Comparison of ENCODE assay signal across 1 cellular context in the genomic region with DNA sequence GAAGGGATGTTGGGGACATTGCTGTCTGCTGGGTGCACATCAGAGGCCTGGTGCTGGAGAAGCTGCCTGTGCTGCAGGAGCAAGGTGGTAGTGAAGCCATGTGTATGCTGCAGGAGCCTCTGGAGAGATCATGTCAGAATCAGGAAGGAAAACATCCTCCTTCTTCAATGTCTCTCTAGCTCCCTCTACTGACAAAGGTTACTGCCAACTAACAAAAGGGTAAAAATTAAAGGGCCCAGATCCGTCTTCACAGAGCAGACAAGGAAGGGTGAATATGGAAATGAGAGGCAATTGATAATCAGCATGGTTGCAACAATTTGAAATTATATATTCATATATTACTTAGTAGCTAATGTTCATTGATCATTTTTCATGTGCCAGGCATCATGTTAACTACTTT.
TF ChIP-seq lines count a peak whose summit lies in the region.

No MANE protein-coding gene starts in this region.

TF ChIP-seq in GM23338, 12 proteins besides CTCF, POLR2A, EP300 and RAD21 (continued from another document):
- TF ChIP-seq, protein P1, sequence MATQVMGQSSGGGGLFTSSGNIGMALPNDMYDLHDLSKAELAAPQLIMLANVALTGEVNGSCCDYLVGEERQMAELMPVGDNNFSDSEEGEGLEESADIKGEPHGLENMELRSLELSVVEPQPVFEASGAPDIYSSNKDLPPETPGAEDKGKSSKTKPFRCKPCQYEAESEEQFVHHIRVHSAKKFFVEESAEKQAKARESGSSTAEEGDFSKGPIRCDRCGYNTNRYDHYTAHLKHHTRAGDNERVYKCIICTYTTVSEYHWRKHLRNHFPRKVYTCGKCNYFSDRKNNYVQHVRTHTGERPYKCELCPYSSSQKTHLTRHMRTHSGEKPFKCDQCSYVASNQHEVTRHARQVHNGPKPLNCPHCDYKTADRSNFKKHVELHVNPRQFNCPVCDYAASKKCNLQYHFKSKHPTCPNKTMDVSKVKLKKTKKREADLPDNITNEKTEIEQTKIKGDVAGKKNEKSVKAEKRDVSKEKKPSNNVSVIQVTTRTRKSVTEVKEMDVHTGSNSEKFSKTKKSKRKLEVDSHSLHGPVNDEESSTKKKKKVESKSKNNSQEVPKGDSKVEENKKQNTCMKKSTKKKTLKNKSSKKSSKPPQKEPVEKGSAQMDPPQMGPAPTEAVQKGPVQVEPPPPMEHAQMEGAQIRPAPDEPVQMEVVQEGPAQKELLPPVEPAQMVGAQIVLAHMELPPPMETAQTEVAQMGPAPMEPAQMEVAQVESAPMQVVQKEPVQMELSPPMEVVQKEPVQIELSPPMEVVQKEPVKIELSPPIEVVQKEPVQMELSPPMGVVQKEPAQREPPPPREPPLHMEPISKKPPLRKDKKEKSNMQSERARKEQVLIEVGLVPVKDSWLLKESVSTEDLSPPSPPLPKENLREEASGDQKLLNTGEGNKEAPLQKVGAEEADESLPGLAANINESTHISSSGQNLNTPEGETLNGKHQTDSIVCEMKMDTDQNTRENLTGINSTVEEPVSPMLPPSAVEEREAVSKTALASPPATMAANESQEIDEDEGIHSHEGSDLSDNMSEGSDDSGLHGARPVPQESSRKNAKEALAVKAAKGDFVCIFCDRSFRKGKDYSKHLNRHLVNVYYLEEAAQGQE (IDR thresholded peaks at IDR 0.05; ENCODE audit: unreplicated experiment), result no peak
